ENCODE assay signal across 12 cellular contexts in the genomic region with DNA sequence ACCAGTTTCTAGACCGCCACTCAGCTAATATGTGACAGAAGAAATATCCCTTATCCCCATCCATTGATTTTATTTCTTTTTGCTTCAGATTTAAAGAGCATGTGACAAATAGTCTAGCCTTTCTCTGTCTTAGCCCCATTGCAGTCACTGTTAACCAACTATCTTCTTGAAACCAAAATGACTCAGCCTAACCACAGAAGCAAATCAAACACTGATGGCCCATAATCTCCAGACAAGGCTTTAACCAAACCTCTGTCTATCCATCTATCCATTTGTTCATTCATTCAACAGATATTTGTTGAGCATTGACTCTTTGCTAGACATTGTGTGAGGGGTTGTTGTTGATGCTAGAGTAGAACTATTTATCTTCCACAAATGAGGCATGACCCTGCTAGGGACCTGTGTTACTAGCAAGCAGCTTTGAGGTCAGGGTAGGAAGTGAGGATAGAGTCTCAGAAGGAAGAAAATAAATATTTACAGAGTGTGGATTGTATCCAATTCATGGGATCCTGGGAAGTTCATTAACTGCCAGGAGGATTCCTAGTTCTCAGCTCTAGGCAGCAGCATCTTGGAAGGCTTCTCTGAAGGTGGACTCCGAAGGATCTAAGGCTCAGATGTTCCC. TPM values are rescaled to one million over a fixed set of nuclear protein-coding genes. Genes with fewer than 3 reads are reported as not detected.
DNase-seq lines count a peak whose midpoint lies in the region; ATAC-seq lines count a peak whose summit lies in the region.
"Had no signal": no experiment of that assay in that cellular context is flagged by ENCODE, and none has a peak within 500 bp of the region (broad histone marks: within the 10 kb centered on the region; RNA-seq: fewer than 3 reads in every experiment).

No MANE protein-coding gene starts in this region.

- H3K4me1 ChIP-seq in SJCRH30 = no peaks in the 10 kb centered on the region
- H3K4me1 ChIP-seq in Karpas-422 (ENCODE audit: low read length) = no peaks in the 10 kb centered on the region

- H4K20me1 ChIP-seq in Karpas-422 (ENCODE audit: insufficient read depth, low read depth, low read length) = no peaks in the 10 kb centered on the region

- H3K27me3 ChIP-seq in SJCRH30 (no peaks in the 10 kb centered on the region), Karpas-422 (ENCODE audit: low read length) (no peaks in the 10 kb centered on the region)

- ATAC-seq in GM21360 (IDR thresholded peaks at IDR 0.05; ENCODE audit: unreplicated experiment) (peak; percentile 90), HG03159 (IDR thresholded peaks at IDR 0.05; ENCODE audit: unreplicated experiment) (peak; percentile 92)

- peak; percentile 32 for DNase-seq in Daoy (ENCODE audit: low read depth)
- DNase-seq in amniotic epithelial cell (ENCODE audit: low read depth) = peak; percentile 72
- no peak for DNase-seq in NCI-H1092 treated with DMSO at 0.1 percent for 48 hours (lab: John Stamatoyannopoulos, UW)
- no peak for DNase-seq in SJCRH30
- no peak for DNase-seq in GOT3 (lab: John Stamatoyannopoulos, UW)
- DNase-seq in Karpas-422 = no peak
- DNase-seq: activated B cell treated with CpG ODN at 0.5 μM for 24 hours; DND-41; effector CD4-positive, alpha-beta T cell; stimulated activated naive CD4-positive, alpha-beta T cell had no signal

- no peak overlapping the region for H2AFZ ChIP-seq in Karpas-422 (ENCODE audit: low read length)

- no peak overlapping the region for H3K4me2 ChIP-seq in Karpas-422 (ENCODE audit: low read depth, low read length, poor library complexity, severe bottlenecking)

- H3K36me3 ChIP-seq in SJCRH30 (peaks cover 13% of the 10 kb centered on the region), Karpas-422 (ENCODE audit: insufficient read depth, low read length) (no peaks in the 10 kb centered on the region)

- no peaks in the 10 kb centered on the region for H3K79me2 ChIP-seq in Karpas-422 (ENCODE audit: low read length)

- H3K9me3 ChIP-seq in SJCRH30 (replicated peaks) = peaks cover 3% of the 10 kb centered on the region; the same call in 1 of the 2 replicates
- peaks cover 6% of the 10 kb centered on the region; the same call in 1 of the 2 replicates for H3K9me3 ChIP-seq in Karpas-422 (ENCODE audit: low read length)

- H3K4me3 ChIP-seq in SJCRH30 = no peak overlapping the region
- H3K4me3 ChIP-seq in Karpas-422 (ENCODE audit: low read length) = no peak overlapping the region

- H3K27ac ChIP-seq in SJCRH30 = no peak overlapping the region
- H3K27ac ChIP-seq in Karpas-422 (ENCODE audit: low read length) = no peak overlapping the region

- H3K9me2 ChIP-seq in Karpas-422 (replicated peaks; ENCODE audit: insufficient read depth, low read length) = no peaks in the 10 kb centered on the region

- H3K9ac ChIP-seq in Karpas-422 (ENCODE audit: low read length) = no peak overlapping the region

RNA-seq across cellular contexts. Expression of a gene that starts 22.5 kb away (rescaled TPM):
- 49.1 and 50.6 TPM in 2 replicates for total RNA-seq in Daoy (2014; rRNA removed; shearing (Covaris generic))
- 82.4 and 83.3 TPM in 2 replicates for total RNA-seq in SJCRH30 (2014; rRNA removed; shearing (Covaris generic))
- total RNA-seq in Karpas-422 (2014; rRNA removed; shearing (Covaris generic); ENCODE audit: low replicate concordance) = 34.8 and 55.4 TPM in 2 replicates

RNA-seq across cellular contexts. Expression of a gene that starts 22.8 kb away (rescaled TPM):
- 74.7 and 78.8 TPM in 2 replicates for total RNA-seq in Daoy (2014; rRNA removed; shearing (Covaris generic))
- 55.9 and 58.5 TPM in 2 replicates for total RNA-seq in SJCRH30 (2014; rRNA removed; shearing (Covaris generic))
- total RNA-seq in Karpas-422 (2014; rRNA removed; shearing (Covaris generic); ENCODE audit: low replicate concordance) = 25.8 and 30.1 TPM in 2 replicates

RNA-seq across cellular contexts. Expression of a gene that starts 39.8 kb away (rescaled TPM):
- 2,644 and 3,075 TPM in 2 replicates for total RNA-seq in Daoy (2014; rRNA removed; shearing (Covaris generic))
- total RNA-seq in SJCRH30 (2014; rRNA removed; shearing (Covaris generic)) = 3,964 and 4,118 TPM in 2 replicates
- total RNA-seq in Karpas-422 (2014; rRNA removed; shearing (Covaris generic); ENCODE audit: low replicate concordance) = 1,280 and 3,178 TPM in 2 replicates

RNA-seq across cellular contexts. Expression of a gene that starts 44.6 kb away (rescaled TPM):
- 0.06 TPM in 1 of 2 replicates, not detected in the other for total RNA-seq in Daoy (2014; rRNA removed; shearing (Covaris generic))
- total RNA-seq in SJCRH30 (2014; rRNA removed; shearing (Covaris generic)) = 0.05 TPM in 1 of 2 replicates, not detected in the other
- 81.6 and 94.2 TPM in 2 replicates for total RNA-seq in Karpas-422 (2014; rRNA removed; shearing (Covaris generic); ENCODE audit: low replicate concordance)

RNA-seq across cellular contexts. Expression of a gene that starts 54.7 kb away (rescaled TPM):
- total RNA-seq in Daoy (2014; rRNA removed; shearing (Covaris generic)) = 0.54 and 1.0 TPM in 2 replicates
- 4.2 and 4.5 TPM in 2 replicates for total RNA-seq in SJCRH30 (2014; rRNA removed; shearing (Covaris generic))
- 0.94 and 5.9 TPM in 2 replicates for total RNA-seq in Karpas-422 (2014; rRNA removed; shearing (Covaris generic); ENCODE audit: low replicate concordance)

Comparison
In these comparisons a context has a peak if more than half of its experiments do, and no peak if none do; other contexts are left out.
1. DNase-seq: peak in Daoy (single experiment) and amniotic epithelial cell (single experiment); none in NCI-H1092 treated with DMSO at 0.1 percent for 48 hours (single experiment), SJCRH30 (0 of 2), GOT3 (single experiment) and Karpas-422 (single experiment).